In genomic region chr7:153390955-153391354, GRCh38 we compare ENCODE assay signal across 26 cellular contexts.
DNase-seq lines count a peak whose midpoint lies in the region; ATAC-seq, FAIRE-seq and TF ChIP-seq lines count a peak whose summit lies in the region.
"Had no signal": no experiment of that assay in that cellular context is flagged by ENCODE, and none has a peak within 500 bp of the region (broad histone marks: within the 10 kb centered on the region; RNA-seq: fewer than 3 reads in every experiment).

No MANE protein-coding gene starts in this region.

- no peak overlapping the region for H3K9ac ChIP-seq in K562 (ENCODE audit: insufficient read depth in 1 of 2, low read depth in 2 of 2, low read length in 2 of 2)
- H3K9ac ChIP-seq: BLaER1 had no signal

- no peak for DNase-seq in K562 (ENCODE audit: extremely low read depth in 1 of 4, low spot score in 3 of 4)
- DNase-seq in ecto neural progenitor cell (ENCODE audit: low spot score) = peak; percentile 12
- peak; percentile 38 for DNase-seq in osteocyte (ENCODE audit: extremely low spot score, unreplicated experiment)
- no peak for DNase-seq in nucleus accumbens (lab: John Stamatoyannopoulos, UW)
- no peak for DNase-seq in activated CD4-positive, alpha-beta T cell treated with anti-CD3 and anti-CD28 coated beads for 36 hours
- no peak for DNase-seq in activated CD8-positive, alpha-beta memory T cell treated with anti-CD3 and anti-CD28 coated beads, Interleukin-2, amount 50 U/mL, for 48 hours
- DNase-seq: 8988T; ACHN; BE2C; C1 segment of cervical spinal cord; CD4-positive, alpha-beta memory T cell; CD4-positive, CD25-positive, alpha-beta regulatory T cell; CD8-positive, alpha-beta memory T cell; COR-L47; DMS 273 treated with DMSO at 0.1 percent for 48 hours; DMS53; DMS79; DND-41; EL; GDM1 had no signal

- no peak overlapping the region for H3K27ac Mint-ChIP-seq in osteocyte (ENCODE audit: unreplicated experiment)
- no peak overlapping the region for H3K27ac Mint-ChIP-seq in activated CD4-positive, alpha-beta T cell treated with anti-CD3 and anti-CD28 coated beads for 36 hours
- H3K27ac Mint-ChIP-seq: CD14-positive monocyte; CD4-positive, alpha-beta memory T cell; CD4-positive, CD25-positive, alpha-beta regulatory T cell had no signal

- no peak for TF ChIP-seq CTCF in K562 (IDR thresholded peaks at IDR 0.05 in 2 of 3, conservative IDR thresholded peaks at IDR 0.05 in 1 of 3; ENCODE audit: insufficient read depth in 2 of 3, low read depth in 1 of 3, low read length in 3 of 3)
- no peak for TF ChIP-seq CTCF in osteocyte (IDR thresholded peaks at IDR 0.05)

- peaks cover 68% of the 10 kb centered on the region for H3K9me3 Mint-ChIP-seq in osteocyte (ENCODE audit: unreplicated experiment)
- peaks cover 20% of the 10 kb centered on the region for H3K9me3 Mint-ChIP-seq in activated CD4-positive, alpha-beta T cell treated with anti-CD3 and anti-CD28 coated beads for 36 hours (ENCODE audit: low read depth)

- H3K4me2 ChIP-seq in K562 (ENCODE audit: insufficient read depth, low read length) = no peak overlapping the region
- H3K4me2 ChIP-seq: BLaER1 had no signal

- no peak overlapping the region for H3K4me3 Mint-ChIP-seq in osteocyte (ENCODE audit: unreplicated experiment)
- no peak overlapping the region for H3K4me3 Mint-ChIP-seq in activated CD4-positive, alpha-beta T cell treated with anti-CD3 and anti-CD28 coated beads for 36 hours
- H3K4me3 Mint-ChIP-seq: CD14-positive monocyte; CD4-positive, alpha-beta memory T cell; CD4-positive, CD25-positive, alpha-beta regulatory T cell; CD8-positive, alpha-beta memory T cell had no signal

- no peaks in the 10 kb centered on the region for H3K27me3 Mint-ChIP-seq in osteocyte (ENCODE audit: unreplicated experiment)
- no peaks in the 10 kb centered on the region for H3K27me3 Mint-ChIP-seq in activated CD4-positive, alpha-beta T cell treated with anti-CD3 and anti-CD28 coated beads for 36 hours
- H3K27me3 Mint-ChIP-seq: CD4-positive, alpha-beta memory T cell; CD4-positive, CD25-positive, alpha-beta regulatory T cell had no signal

- 0 out of 2 replicates have a peak, but pooled peaks cover 1% of the 10 kb centered on the region for H4K20me1 ChIP-seq in K562 (replicated peaks; ENCODE audit: control insufficient read depth, insufficient read depth, low read length)
- H4K20me1 ChIP-seq: BLaER1 had no signal

- 46% methylated on average over 2 of the region's 2 CpGs for WGBS in K562 (ENCODE audit: insufficient coverage, low coverage, missing lambda C conversion rate)

- TF ChIP-seq POLR2A in K562 (conservative IDR thresholded peaks at IDR 0.05) = peak; percentile 32; the same call in 1 of the 2 replicates

- TF ChIP-seq EP300 in K562 (IDR thresholded peaks at IDR 0.05; ENCODE audit: low read length) = no peak

- H3K4me1 ChIP-seq in K562 (replicated peaks in 1 of 2; ENCODE audit: control insufficient read depth in 2 of 2, insufficient read depth in 2 of 2, low read length in 2 of 2) = peaks cover 0 to 6% of the 10 kb centered on the region in 2 experiments; a peak in 3 of 5 replicates
- H3K4me1 ChIP-seq: BE2C, BLaER1 had no signal

- POLR2A ChIA-PET in K562 (lab: Yijun Ruan, JAX) = interaction anchor here (1.4 kb wide), 1 partner anchor 8 kb away, joined by 4 read pairs; no protein-coding TSS in a partner anchor
- POLR2A ChIA-PET in activated CD4-positive, alpha-beta T cell treated with anti-CD3 and anti-CD28 coated beads for 36 hours (lab: Charles Lee) = no interaction called here

- in situ Hi-C loops in K562 (cut with MboI) = no loop called here

- intact Hi-C loops in K562 (cut with micrococcal nuclease) = no loop called here
- intact Hi-C loops in activated CD4-positive, alpha-beta T cell treated with anti-CD3 and anti-CD28 coated beads for 36 hours (cut with DNase I, micrococcal nuclease) = no loop called here

- no peaks in the 10 kb centered on the region for H3K36me3 Mint-ChIP-seq in osteocyte (ENCODE audit: unreplicated experiment)
- no peaks in the 10 kb centered on the region for H3K36me3 Mint-ChIP-seq in activated CD4-positive, alpha-beta T cell treated with anti-CD3 and anti-CD28 coated beads for 36 hours (ENCODE audit: low read depth)
- H3K36me3 Mint-ChIP-seq: CD14-positive monocyte; CD4-positive, alpha-beta memory T cell; CD4-positive, CD25-positive, alpha-beta regulatory T cell; CD8-positive, alpha-beta memory T cell had no signal

- H3K79me2 ChIP-seq in K562 (ENCODE audit: control insufficient read depth, insufficient read depth, low read length) = no peaks in the 10 kb centered on the region

- H3K36me3 ChIP-seq in K562 (ENCODE audit: control insufficient read depth, insufficient read depth, low read length) = peaks cover 75% of the 10 kb centered on the region
- H3K36me3 ChIP-seq: BE2C, BLaER1 had no signal

- H3K4me1 Mint-ChIP-seq in osteocyte (ENCODE audit: unreplicated experiment) = no peaks in the 10 kb centered on the region
- no peaks in the 10 kb centered on the region for H3K4me1 Mint-ChIP-seq in activated CD4-positive, alpha-beta T cell treated with anti-CD3 and anti-CD28 coated beads for 36 hours
- H3K4me1 Mint-ChIP-seq: CD14-positive monocyte; CD4-positive, alpha-beta memory T cell; CD4-positive, CD25-positive, alpha-beta regulatory T cell; CD8-positive, alpha-beta memory T cell had no signal

- no peak for TF ChIP-seq RAD21 in K562 (CRISPR knock-in tag; conservative IDR thresholded peaks at IDR 0.05 in 1 of 2, IDR thresholded peaks at IDR 0.05 in 1 of 2)

- no peaks in the 10 kb centered on the region for H3K9me1 ChIP-seq in K562 (ENCODE audit: control insufficient read depth, insufficient read depth, low read length)

- ATAC-seq in K562 = no peak; the same call in 2 of the 3 replicates
- no peak for ATAC-seq in activated CD4-positive, alpha-beta T cell treated with anti-CD3 and anti-CD28 coated beads for 36 hours
- ATAC-seq: GM12878 had no signal

- H3K4me3 ChIP-seq in K562 = no peak overlapping the region
- H3K4me3 ChIP-seq: BLaER1, GM12878 had no signal

- H3K27ac ChIP-seq in K562 (ENCODE audit: extremely low read depth, low read depth, low read length) = no peak overlapping the region
- H3K27ac ChIP-seq: BLaER1 had no signal

- CTCF ChIA-PET in K562 (lab: Yijun Ruan, JAX; ENCODE audit: low intra/inter-chr PET ratio) = no interaction called here
- CTCF ChIA-PET in activated CD4-positive, alpha-beta T cell treated with anti-CD3 and anti-CD28 coated beads for 36 hours (lab: Charles Lee) = no interaction called here

- no peak for FAIRE-seq in K562 (lab: Jason Lieb, UNC)
- FAIRE-seq: A204.1, GM12878, GM12892, GM18507 had no signal

- H3K27me3 ChIP-seq in K562 (ENCODE audit: control insufficient read depth in 2 of 2, insufficient read depth in 2 of 2, low read length in 2 of 2) = no peaks in the 10 kb centered on the region
- H3K27me3 ChIP-seq: BLaER1 had no signal

- H2AFZ ChIP-seq in K562 (ENCODE audit: low read depth, low read length) = no peak overlapping the region

- no peaks in the 10 kb centered on the region; the same call in 1 of the 2 replicates for H3K9me3 ChIP-seq in K562 (replicated peaks; ENCODE audit: control insufficient read depth, insufficient read depth, low read depth, low read length)
- H3K9me3 ChIP-seq: BE2C had no signal

- no TSS peak for BruUV-seq in K562 (replicated peaks; lab: Mats Ljungman, UMichigan)

TF ChIP-seq in K562, 482 proteins besides CTCF, POLR2A, EP300 and RAD21:
- 0 out of 2 replicates have a peak, but pooled peaks have one; percentile 30 for TF ChIP-seq SUPT5H (IDR thresholded peaks at IDR 0.05)
- peak; percentile 53; the same call in 1 of the 2 replicates for TF ChIP-seq POLR2AphosphoS2 (IDR thresholded peaks at IDR 0.05; ENCODE audit: low read length)
- TF ChIP-seq KLF6 (CRISPR knock-in tag; IDR thresholded peaks at IDR 0.05; ENCODE audit: borderline replicate concordance) = no peak
- TF ChIP-seq POLR2B (IDR thresholded peaks at IDR 0.05; ENCODE audit: low read depth, partially characterized antibody) = peak; percentile 11
- no peak for TF ChIP-seq ZBTB5 (IDR thresholded peaks at IDR 0.05)

Comparison
In these comparisons a context has a peak if more than half of its experiments do, and no peak if none do; other contexts are left out.
1. DNase-seq: peak in ecto neural progenitor cell (single experiment) and osteocyte (single experiment); none in K562 (0 of 4), nucleus accumbens (0 of 56), activated CD4-positive, alpha-beta T cell treated with anti-CD3 and anti-CD28 coated beads for 36 hours (single experiment) and activated CD8-positive, alpha-beta memory T cell treated with anti-CD3 and anti-CD28 coated beads, Interleukin-2, amount 50 U/mL, for 48 hours (single experiment).